ENCODE assay signal across 18 cellular contexts in genomic region chr4:136861081-136861480, GRCh38.
"Had no signal": no experiment of that assay in that cellular context is flagged by ENCODE, and none has a peak within 500 bp of the region (broad histone marks: within the 10 kb centered on the region; RNA-seq: fewer than 3 reads in every experiment).

No MANE protein-coding gene starts in this region.

- H3K4me1 ChIP-seq: ascending aorta, colonic mucosa, left lung had no signal

- H3K27ac ChIP-seq: ascending aorta, cardiac muscle cell, colonic mucosa, hepatocyte, left lung, pancreas, stomach, thoracic aorta, VCaP had no signal

- H3K79me2 ChIP-seq: hepatocyte had no signal

- H3K4me2 ChIP-seq: hepatocyte had no signal

- H3K36me3 ChIP-seq: ascending aorta, cardiac muscle cell, colonic mucosa, left lung, pancreas, stomach, thoracic aorta had no signal

- H3K9me3 ChIP-seq: ascending aorta, colonic mucosa, left lung, pancreas, stomach, thoracic aorta had no signal

- DNase-seq: activated CD4-positive, alpha-beta T cell treated with anti-CD3 and anti-CD28 coated beads for 1 hour; activated CD4-positive, alpha-beta T cell treated with anti-CD3 and anti-CD28 coated beads, Interleukin-2, amount 50 U/mL, for 4 hours; activated naive CD4-positive, alpha-beta T cell; activated T-cell treated with anti-CD3 and anti-CD28 coated beads for 4 hours; colonic mucosa; islet precursor cell; left lung; mammary epithelial cell; naive thymus-derived CD4-positive, alpha-beta T cell; pancreas; stimulated activated CD4-positive, alpha-beta T cell treated with anti-CD3 and anti-CD28 coated beads, Interleukin-12 subunit alpha, Interleukin-12 subunit beta, amount 100 ng/mL, for 4 hours; stimulated activated CD4-positive, alpha-beta T cell treated with anti-CD3 and anti-CD28 coated beads, Interleukin-2, amount 100 ng/mL, for 24 hours; stomach had no signal

- ATAC-seq: left lung; naive thymus-derived CD4-positive, alpha-beta T cell; pancreas had no signal

- H2AFZ ChIP-seq: hepatocyte had no signal

- H3K27me3 ChIP-seq: ascending aorta, cardiac muscle cell, colonic mucosa, hepatocyte, left lung, pancreas, stomach had no signal

- H3K4me3 ChIP-seq: ascending aorta, cardiac muscle cell, colonic mucosa, hepatocyte, left lung, pancreas, stomach, thoracic aorta had no signal
